In the genomic region with DNA sequence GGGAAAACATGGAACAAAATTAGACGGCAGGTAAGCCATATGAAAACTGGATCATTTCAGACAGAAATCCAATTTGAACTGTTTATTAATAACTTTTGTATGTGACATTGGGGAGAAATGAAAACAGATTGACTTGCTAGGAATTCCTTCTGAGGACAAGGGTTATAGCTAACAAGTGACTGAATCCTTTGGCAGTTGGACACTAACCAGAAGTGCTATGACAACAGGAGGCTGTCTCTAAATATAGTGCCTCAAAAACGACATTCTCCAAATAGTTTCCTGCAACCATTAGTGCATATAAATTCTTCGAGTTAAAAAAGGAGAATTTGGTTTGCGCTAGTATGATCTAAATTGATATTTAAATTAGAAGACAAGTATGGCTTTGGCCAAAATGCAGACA, we compare ENCODE assay signal across 28 cellular contexts.
DNase-seq lines count a peak whose midpoint lies in the region; ATAC-seq, FAIRE-seq and TF ChIP-seq lines count a peak whose summit lies in the region.
"Had no signal": no experiment of that assay in that cellular context is flagged by ENCODE, and none has a peak within 500 bp of the region (broad histone marks: within the 10 kb centered on the region; RNA-seq: fewer than 3 reads in every experiment).

No MANE protein-coding gene starts in this region.

- no peaks in the 10 kb centered on the region for H3K9me3 Mint-ChIP-seq in mesothelial cell of epicardium
- H3K9me3 Mint-ChIP-seq: activated naive CD4-positive, alpha-beta T cell treated with anti-CD3 and anti-CD28 coated beads, Interleukin-2, amount 50 U/mL, for 24 hours; activated T-helper 17 cell treated with anti-CD3 and anti-CD28 coated beads, Interleukin-2, amount 50 U/mL, for 72 hours; H9; memory B cell had no signal

- H3K27ac Mint-ChIP-seq in mesothelial cell of epicardium, result peak overlapping the region; percentile 79
- H3K27ac Mint-ChIP-seq: activated CD4-positive, alpha-beta memory T cell treated with anti-CD3 and anti-CD28 coated beads, Interleukin-2, amount 10 ng/mL, durations not matched to agents 7 days and 5 days; activated naive CD4-positive, alpha-beta T cell treated with anti-CD3 and anti-CD28 coated beads, Interleukin-2, amount 50 U/mL, for 24 hours; activated T-helper 17 cell treated with anti-CD3 and anti-CD28 coated beads, Interleukin-2, amount 50 U/mL, for 72 hours; H9; memory B cell had no signal

- peaks cover 25% of the 10 kb centered on the region for H3K4me1 ChIP-seq in BLaER1
- H3K4me1 ChIP-seq: BE2C, prostate gland had no signal

- H3K36me3 Mint-ChIP-seq in mesothelial cell of epicardium, result peaks cover 2% of the 10 kb centered on the region
- H3K36me3 Mint-ChIP-seq: activated naive CD4-positive, alpha-beta T cell treated with anti-CD3 and anti-CD28 coated beads, Interleukin-2, amount 50 U/mL, for 24 hours; memory B cell had no signal

- no peak for ATAC-seq in GM18858 (IDR thresholded peaks at IDR 0.05; ENCODE audit: unreplicated experiment)
- ATAC-seq: activated T-helper 17 cell treated with anti-CD3 and anti-CD28 coated beads, Interleukin-2, amount 50 U/mL, for 72 hours had no signal

- peaks cover 12% of the 10 kb centered on the region for H3K4me1 Mint-ChIP-seq in mesothelial cell of epicardium
- H3K4me1 Mint-ChIP-seq: activated CD4-positive, alpha-beta memory T cell treated with anti-CD3 and anti-CD28 coated beads, Interleukin-2, amount 10 ng/mL, durations not matched to agents 7 days and 5 days; activated naive CD4-positive, alpha-beta T cell treated with anti-CD3 and anti-CD28 coated beads, Interleukin-2, amount 50 U/mL, for 24 hours; activated T-helper 17 cell treated with anti-CD3 and anti-CD28 coated beads, Interleukin-2, amount 50 U/mL, for 72 hours; memory B cell had no signal

- no peak for FAIRE-seq in RCC 7860 (lab: Jason Lieb, UNC)
- FAIRE-seq: GM19239, islet of Langerhans had no signal

- H3K9me3 ChIP-seq in BLaER1, result no peaks in the 10 kb centered on the region
- H3K9me3 ChIP-seq: BE2C, neutrophil, prostate gland, tibial nerve had no signal

- no peaks in the 10 kb centered on the region for H3K27me3 ChIP-seq in BLaER1
- H3K27me3 ChIP-seq: BE2C, neutrophil, tibial nerve had no signal

- no peaks in the 10 kb centered on the region for H3K27me3 Mint-ChIP-seq in mesothelial cell of epicardium (ENCODE audit: low read depth)
- H3K27me3 Mint-ChIP-seq: activated CD4-positive, alpha-beta memory T cell treated with anti-CD3 and anti-CD28 coated beads, Interleukin-2, amount 10 ng/mL, durations not matched to agents 7 days and 5 days; activated naive CD4-positive, alpha-beta T cell treated with anti-CD3 and anti-CD28 coated beads, Interleukin-2, amount 50 U/mL, for 24 hours; activated T-helper 17 cell treated with anti-CD3 and anti-CD28 coated beads, Interleukin-2, amount 50 U/mL, for 72 hours; memory B cell had no signal

- H3K36me3 ChIP-seq in BLaER1, result no peaks in the 10 kb centered on the region
- H3K36me3 ChIP-seq: BE2C, neutrophil, prostate gland, tibial nerve had no signal

- H3K9ac ChIP-seq in BLaER1, result no peak overlapping the region; the same call in 1 of the 2 replicates

- H3K27ac ChIP-seq in BLaER1, result peak overlapping the region; percentile 23; the same call in 1 of the 2 replicates
- H3K27ac ChIP-seq: neutrophil, prostate gland, tibial nerve had no signal

- no peak overlapping the region for H3K4me3 Mint-ChIP-seq in mesothelial cell of epicardium
- H3K4me3 Mint-ChIP-seq: activated CD4-positive, alpha-beta memory T cell treated with anti-CD3 and anti-CD28 coated beads, Interleukin-2, amount 10 ng/mL, durations not matched to agents 7 days and 5 days; activated naive CD4-positive, alpha-beta T cell treated with anti-CD3 and anti-CD28 coated beads, Interleukin-2, amount 50 U/mL, for 24 hours; activated T-helper 17 cell treated with anti-CD3 and anti-CD28 coated beads, Interleukin-2, amount 50 U/mL, for 72 hours; H9; memory B cell had no signal

- H3K4me2 ChIP-seq in BLaER1, result peak overlapping the region; percentile 74

- H3K4me3 ChIP-seq in BLaER1, result no peak overlapping the region
- H3K4me3 ChIP-seq: prostate gland, tibial nerve had no signal

- TF ChIP-seq CTCF in mesothelial cell of epicardium (IDR thresholded peaks at IDR 0.05; ENCODE audit: unreplicated experiment), result no peak

- DNase-seq in RCC 7860 (ENCODE audit: low spot score), result peak; percentile 44
- DNase-seq in glomerular visceral epithelial cell (ENCODE audit: extremely low spot score), result peak; percentile 49
- no peak for DNase-seq in mesothelial cell of epicardium (ENCODE audit: low spot score in 2 of 2, unreplicated experiment in 2 of 2)
- no peak for DNase-seq in dedifferentiated amniotic fluid mesenchymal stem cell (ENCODE audit: extremely low spot score)
- DNase-seq in SIG-M5 treated with dmso at 0.1 percent for 504 hours (lab: John Stamatoyannopoulos, UW; ENCODE audit: unreplicated experiment), result no peak
- DNase-seq in cerebellar cortex (ENCODE audit: low spot score), result no peak
- DNase-seq: ACHN; activated CD4-positive, alpha-beta memory T cell treated with anti-CD3 and anti-CD28 coated beads, Interleukin-2, amount 10 ng/mL, durations not matched to agents 7 days and 5 days; activated CD4-positive, alpha-beta T cell treated with anti-CD3 and anti-CD28 coated beads for 1 hour; activated CD8-positive, alpha-beta memory T cell treated with anti-CD3 and anti-CD28 coated beads, Interleukin-2, amount 50 U/mL, for 48 hours; BE2C; central memory CD4-positive, alpha-beta T cell; COR-L47; DMS53; GDM1; H9; NCI-H187; NCI-H526 had no signal

- H4K20me1 ChIP-seq in BLaER1, result no peaks in the 10 kb centered on the region

Comparison
In these comparisons a context has a peak if more than half of its experiments do, and no peak if none do; other contexts are left out.
1. DNase-seq: peak in RCC 7860 (single experiment) and glomerular visceral epithelial cell (single experiment); none in mesothelial cell of epicardium (0 of 2), dedifferentiated amniotic fluid mesenchymal stem cell (single experiment), SIG-M5 treated with dmso at 0.1 percent for 504 hours (single experiment) and cerebellar cortex (single experiment).